16 cellular contexts compared by ENCODE assay signal in genomic region chr21:15935530-15935929, GRCh38.
"Had no signal": no experiment of that assay in that cellular context is flagged by ENCODE, and none has a peak within 500 bp of the region (broad histone marks: within the 10 kb centered on the region; RNA-seq: fewer than 3 reads in every experiment).

No MANE protein-coding gene starts in this region.

- H3K4me3 ChIP-seq: gastrocnemius medialis, mucosa of descending colon, psoas muscle, skin epidermis, stomach, thoracic aorta, transverse colon had no signal

- FAIRE-seq: keratinocyte had no signal

- H3K27me3 ChIP-seq: gastrocnemius medialis, neutrophil, stomach, transverse colon had no signal

- ATAC-seq: effector memory CD8-positive, alpha-beta T cell; gastrocnemius medialis; mucosa of descending colon; naive thymus-derived CD8-positive, alpha-beta T cell; psoas muscle; sciatic nerve had no signal

- H3K27ac ChIP-seq: gastrocnemius medialis, neutrophil, psoas muscle, skin epidermis, stomach, thoracic aorta, transverse colon had no signal

- H3K36me3 ChIP-seq: gastrocnemius medialis, neutrophil, stomach, thoracic aorta, transverse colon had no signal

- H3K9me3 ChIP-seq: gastrocnemius medialis, mucosa of descending colon, neutrophil, psoas muscle, stomach, thoracic aorta, transverse colon had no signal

- H3K4me1 ChIP-seq: gastrocnemius medialis, psoas muscle, stomach, transverse colon had no signal

- DNase-seq: effector memory CD8-positive, alpha-beta T cell; gastrocnemius medialis; glutamatergic neuron; mucosa of descending colon; naive thymus-derived CD8-positive, alpha-beta T cell; psoas muscle; stimulated activated CD4-positive, alpha-beta T cell treated with anti-CD3 and anti-CD28 coated beads, Interleukin-2, amount 100 ng/mL, for 24 hours; stimulated activated naive CD4-positive, alpha-beta T cell; stomach; substantia nigra; transverse colon had no signal
